8 cellular contexts compared by ENCODE assay signal in genomic region chr1:100353988-100354387, GRCh38. TPM values are rescaled to one million over a fixed set of nuclear protein-coding genes. Genes with fewer than 3 reads are reported as not detected.
DNase-seq lines count a peak whose midpoint lies in the region; ATAC-seq, FAIRE-seq and TF ChIP-seq lines count a peak whose summit lies in the region.

No MANE protein-coding gene starts in this region.

- H3K4me1 ChIP-seq in heart right ventricle (peaks cover 3 to 57% (median 51%) of the 10 kb centered on the region in 9 donors), keratinocyte (ENCODE audit: control insufficient read depth, extremely low read depth, insufficient read depth, low read length) (peaks cover 21% of the 10 kb centered on the region), upper lobe of left lung (peaks cover 16 to 57% (median 33%) of the 10 kb centered on the region in 4 donors)

- peak overlapping the region; percentile 96 for H3K4me2 ChIP-seq in keratinocyte (ENCODE audit: control insufficient read depth, extremely low read depth, insufficient read depth, low read depth, low read length)

- no peaks in the 10 kb centered on the region for H3K9me3 ChIP-seq in heart right ventricle
- H3K9me3 ChIP-seq in keratinocyte (ENCODE audit: control insufficient read depth, low read depth, low read length): no peaks in the 10 kb centered on the region
- H3K9me3 ChIP-seq in upper lobe of left lung: no peaks in the 10 kb centered on the region

- H4K20me1 ChIP-seq in keratinocyte (ENCODE audit: control insufficient read depth, extremely low read depth, insufficient read depth, low read length): no peaks in the 10 kb centered on the region

- H3K27me3 ChIP-seq in heart right ventricle (no peaks in the 10 kb centered on the region), keratinocyte (ENCODE audit: control insufficient read depth, extremely low read depth, insufficient read depth, low read length) (no peaks in the 10 kb centered on the region), upper lobe of left lung (no peaks in the 10 kb centered on the region)

- TF ChIP-seq CTCF in heart right ventricle (IDR thresholded peaks at IDR 0.05) (no peak), WI38 (IDR thresholded peaks at IDR 0.05; ENCODE audit: low read depth, low read length) (no peak), keratinocyte (optimal IDR thresholded peaks at IDR 0.05 in 1 of 3, IDR thresholded peaks at IDR 0.05 in 1 of 3, conservative IDR thresholded peaks at IDR 0.05 in 1 of 3; ENCODE audit: extremely low read depth in 1 of 3, insufficient read depth in 2 of 3, low read length in 3 of 3) (no peak), upper lobe of left lung (IDR thresholded peaks at IDR 0.05) (no peak)

- peaks cover 4% of the 10 kb centered on the region for H3K79me2 ChIP-seq in keratinocyte (ENCODE audit: control insufficient read depth, insufficient read depth, low read length)

- intact Hi-C loops in heart right ventricle (cut with DNase I) (loop anchor here in 8 of 10 donors (5.0 to 10.0 kb wide), 9 partner anchors 43 to 541 kb away; partner anchors contain the start of genes RTCA (in 2 of the 8), EXTL2 (in 1 of the 8), SASS6 (in 1 of the 8) and SLC30A7 (in 1 of the 8)), Right ventricle myocardium superior (cut with DNase I) (loop anchor here (5.0 to 10.0 kb wide), 2 partner anchors 77 to 101 kb away; no protein-coding TSS in a partner anchor)

- WGBS in heart right ventricle, 2 donors: 62 to 75% methylated on average over 1 of the region's 1 CpG
- WGBS in upper lobe of left lung, 2 donors: 48 to 58% methylated on average over 1 of the region's 1 CpG

- no peak for TF ChIP-seq POLR2A in upper lobe of left lung (IDR thresholded peaks at IDR 0.05)

- H3K9ac ChIP-seq in keratinocyte (ENCODE audit: control insufficient read depth, extremely low read depth, insufficient read depth, low read length): no peak overlapping the region

- peak overlapping the region in 8 of 10 donors; percentile 75 to 97 (median 90) for H3K4me3 ChIP-seq in heart right ventricle
- peak overlapping the region; percentile 95 for H3K4me3 ChIP-seq in WI38 (ENCODE audit: low read depth, low read length)
- peak overlapping the region in 1 of 3 experiments; percentile 92 for H3K4me3 ChIP-seq in keratinocyte (ENCODE audit: control insufficient read depth in 2 of 3, extremely low read depth in 1 of 3, insufficient read depth in 2 of 3, low read depth in 1 of 3, low read length in 3 of 3)
- peak overlapping the region in 3 of 4 donors; percentile 78 to 80 (median 80) for H3K4me3 ChIP-seq in upper lobe of left lung

- DNase-seq in heart right ventricle (no peak), Right ventricle myocardium superior (no peak), keratinocyte (ENCODE audit: low read depth, low spot score) (no peak), upper lobe of left lung (no peak), nucleus accumbens (lab: John Stamatoyannopoulos, UW) (no peak), DMS 273 treated with DMSO at 0.1 percent for 48 hours (lab: John Stamatoyannopoulos, UW) (no peak)

- peaks cover 0 to 4% (median 0%) of the 10 kb centered on the region in 9 donors for H3K36me3 ChIP-seq in heart right ventricle
- no peaks in the 10 kb centered on the region for H3K36me3 ChIP-seq in keratinocyte (ENCODE audit: control insufficient read depth in 2 of 2, extremely low read depth in 1 of 2, insufficient read depth in 2 of 2, low read length in 2 of 2)
- H3K36me3 ChIP-seq in upper lobe of left lung: no peaks in the 10 kb centered on the region

- ATAC-seq in heart right ventricle (no peak), Right ventricle myocardium superior (ENCODE audit: poor library complexity) (no peak), upper lobe of left lung (ENCODE audit: low FRiP score in 2 of 2) (no peak), HG02884 (IDR thresholded peaks at IDR 0.05; ENCODE audit: unreplicated experiment) (no peak)

- FAIRE-seq in keratinocyte (lab: Jason Lieb, UNC): no peak

- no peak overlapping the region for H2AFZ ChIP-seq in keratinocyte (ENCODE audit: control insufficient read depth, low read length)

- H3K27ac ChIP-seq in heart right ventricle (peak overlapping the region in 3 of 10 donors; percentile 89 to 93 (median 93)), keratinocyte (ENCODE audit: control insufficient read depth, insufficient read depth, low read length) (no peak overlapping the region), upper lobe of left lung (peak overlapping the region in 2 of 4 donors; percentile 94 to 95)

- dilution Hi-C loops in keratinocyte (cut with MboI; ENCODE audit: extremely low pct_ligation_motif_present, low sequenced_read_pairs): no loop called here

- TF ChIP-seq EP300 in upper lobe of left lung (IDR thresholded peaks at IDR 0.05): no peak

- H3K9me1 ChIP-seq in keratinocyte (ENCODE audit: control insufficient read depth, extremely low read depth, insufficient read depth, low read length): no peaks in the 10 kb centered on the region

RNA-seq across cellular contexts. Expression of gene CDC14A, which starts 1.7 kb away (rescaled TPM):
- total RNA-seq in heart right ventricle (1 to 10 TPM; 2.0 to 4.0 (median 3.3) TPM), Right ventricle myocardium superior (3.6 TPM), upper lobe of left lung (10 to 100 TPM in 5 of 6 donors, 1 to 10 TPM in 1; 9.6 to 56.6 (median 22.1) TPM)
- polyA plus RNA-seq in heart right ventricle (1 to 10 TPM; 1.4 to 3.0 TPM), keratinocyte (1.2 to 2.2 TPM (median 2.0 TPM) in 3 replicates)
- polyA plus RNA-seq in keratinocyte (2011; ENCODE audit: low read depth): 0.17 TPM
- 1.1 and 2.4 TPM in 2 replicates for polyA plus RNA-seq in keratinocyte (2011; cell fraction: cytosol; rRNA removed)
- 2.7 and 3.4 TPM in 2 replicates for polyA plus RNA-seq in keratinocyte (2011; cell fraction: nucleus; rRNA removed)
- 0.51 and 1.3 TPM in 2 replicates for polyA plus RNA-seq in keratinocyte (2012; ENCODE audit: low replicate concordance)
- polyA minus RNA-seq in keratinocyte: 0.36 to 3.0 TPM (median 1.6 TPM) in 3 replicates
- 0.38 TPM for polyA minus RNA-seq in keratinocyte (2011; cell fraction: cytosol; rRNA and poly(A)+ RNA removed)
- polyA minus RNA-seq in keratinocyte (2011; cell fraction: nucleus; rRNA and poly(A)+ RNA removed): 5.7 and 9.3 TPM in 2 replicates
